Comparison of ENCODE assay signal across 1 cellular context in genomic region chr18:12750076-12750707, GRCh38.
TF ChIP-seq lines count a peak whose summit lies in the region.

No MANE protein-coding gene starts in this region.

TF ChIP-seq in IMR-90, 13 proteins besides CTCF, POLR2A, EP300 and RAD21:
- TF ChIP-seq FOS (IDR thresholded peaks at IDR 0.05; ENCODE audit: low read depth, low read length): no peak
- no peak for TF ChIP-seq MAFK (IDR thresholded peaks at IDR 0.05; ENCODE audit: low read depth, low read length)
- TF ChIP-seq BHLHE40 (IDR thresholded peaks at IDR 0.05; ENCODE audit: low read depth, low read length): no peak
- no peak for TF ChIP-seq CHD1 (IDR thresholded peaks at IDR 0.05; ENCODE audit: low read depth, low read length)
- TF ChIP-seq MXI1 (IDR thresholded peaks at IDR 0.05; ENCODE audit: borderline replicate concordance, low read depth, low read length): no peak
- no peak for TF ChIP-seq USF2 (IDR thresholded peaks at IDR 0.05; ENCODE audit: low read depth, low read length)
- TF ChIP-seq CEBPB (IDR thresholded peaks at IDR 0.05; ENCODE audit: low read depth, low read length): no peak
- no peak for TF ChIP-seq MAZ (IDR thresholded peaks at IDR 0.05; ENCODE audit: borderline replicate concordance, low read depth, low read length)
- TF ChIP-seq RCOR1 (IDR thresholded peaks at IDR 0.05; ENCODE audit: insufficient replicate concordance, low read length): no peak
- no peak for TF ChIP-seq NFE2L2 (IDR thresholded peaks at IDR 0.05; ENCODE audit: low read depth, low read length)
- TF ChIP-seq ELK1 (IDR thresholded peaks at IDR 0.05; ENCODE audit: borderline replicate concordance, low read depth, low read length): no peak
- TF ChIP-seq SMC3 (IDR thresholded peaks at IDR 0.05; ENCODE audit: low read depth, low read length): no peak
- no peak for TF ChIP-seq RFX5 (IDR thresholded peaks at IDR 0.05; ENCODE audit: low read depth, low read length)
